In genomic region chr6:14272111-14273085, GRCh38 we compare ENCODE assay signal across 13 cellular contexts.
DNase-seq lines count a peak whose midpoint lies in the region; TF ChIP-seq lines count a peak whose summit lies in the region.
"Had no signal": no experiment of that assay in that cellular context is flagged by ENCODE, and none has a peak within 500 bp of the region (broad histone marks: within the 10 kb centered on the region; RNA-seq: fewer than 3 reads in every experiment).

No MANE protein-coding gene starts in this region.

- H3K9me3 Mint-ChIP-seq in activated T-helper 2 cell treated with anti-CD3 and anti-CD28 coated beads, Interferon-gamma antibody, Interleukin-2, Interleukin-4, amounts not matched to agents 10 μg/mL and 5 μg/mL and 100 μg/mL, durations not matched to agents 14 hours and 24 hours and 36 hours: peaks cover 11% of the 10 kb centered on the region
- H3K9me3 Mint-ChIP-seq: stimulated activated naive CD8-positive, alpha-beta T cell treated with anti-CD3 and anti-CD28 coated beads, Interleukin-15, Interleukin-2, amounts not matched to agents 100 ng/mL and 50 ng/mL, for 24 hours had no signal

- no peaks in the 10 kb centered on the region for H3K27me3 Mint-ChIP-seq in activated T-helper 2 cell treated with anti-CD3 and anti-CD28 coated beads, Interferon-gamma antibody, Interleukin-2, Interleukin-4, amounts not matched to agents 10 μg/mL and 5 μg/mL and 100 μg/mL, durations not matched to agents 14 hours and 24 hours and 36 hours (ENCODE audit: low read depth)
- H3K27me3 Mint-ChIP-seq: stimulated activated naive CD8-positive, alpha-beta T cell treated with anti-CD3 and anti-CD28 coated beads, Interleukin-15, Interleukin-2, amounts not matched to agents 100 ng/mL and 50 ng/mL, for 24 hours had no signal

- H3K36me3 ChIP-seq in ACC112 (ENCODE audit: insufficient read depth, low read length) (no peaks in the 10 kb centered on the region), iPS-20b (ENCODE audit: insufficient read depth, low read depth, low read length) (no peaks in the 10 kb centered on the region), right atrium auricular region (no peaks in the 10 kb centered on the region)

- peaks cover 9% of the 10 kb centered on the region for H3K36me3 Mint-ChIP-seq in activated T-helper 2 cell treated with anti-CD3 and anti-CD28 coated beads, Interferon-gamma antibody, Interleukin-2, Interleukin-4, amounts not matched to agents 10 μg/mL and 5 μg/mL and 100 μg/mL, durations not matched to agents 14 hours and 24 hours and 36 hours (ENCODE audit: low read depth)

- H3K4me3 Mint-ChIP-seq in activated T-helper 2 cell treated with anti-CD3 and anti-CD28 coated beads, Interferon-gamma antibody, Interleukin-2, Interleukin-4, amounts not matched to agents 10 μg/mL and 5 μg/mL and 100 μg/mL, durations not matched to agents 14 hours and 24 hours and 36 hours (ENCODE audit: low read depth): no peak overlapping the region
- H3K4me3 Mint-ChIP-seq: stimulated activated naive CD8-positive, alpha-beta T cell treated with anti-CD3 and anti-CD28 coated beads, Interleukin-15, Interleukin-2, amounts not matched to agents 100 ng/mL and 50 ng/mL, for 24 hours had no signal

- H3K4me1 ChIP-seq in ACC112 (ENCODE audit: control insufficient read depth, insufficient read depth, low read length, unreplicated experiment) (peaks cover 24% of the 10 kb centered on the region), iPS-20b (ENCODE audit: insufficient read depth, low read length) (peaks cover 11% of the 10 kb centered on the region; the same call in 1 of the 2 replicates), right atrium auricular region (peaks cover 0 to 31% of the 10 kb centered on the region in 2 donors)

- H3K79me2 ChIP-seq in ACC112 (ENCODE audit: control insufficient read depth, insufficient read depth, low read length, unreplicated experiment): no peaks in the 10 kb centered on the region

- peak; percentile 35 for DNase-seq in H4 (ENCODE audit: low spot score)
- DNase-seq in SW480 (ENCODE audit: low spot score): peak; percentile 59
- no peak for DNase-seq in right atrium auricular region (ENCODE audit: low spot score)
- no peak for DNase-seq in NCI-H2227 (lab: John Stamatoyannopoulos, UW; ENCODE audit: unreplicated experiment)
- DNase-seq in activated T-helper 2 cell treated with anti-CD3 and anti-CD28 coated beads, Interferon-gamma antibody, Interleukin-2, Interleukin-4, amounts not matched to agents 10 μg/mL and 5 μg/mL and 100 μg/mL, durations not matched to agents 14 hours and 24 hours and 36 hours (ENCODE audit: low spot score): no peak
- DNase-seq in activated CD4-positive, CD25-positive, alpha-beta regulatory T cell (lab: John Stamatoyannopoulos, UW): no peak
- DNase-seq: activated naive CD4-positive, alpha-beta T cell treated with anti-CD3 and anti-CD28 coated beads, Interleukin-2, amount 50 U/mL, for 16 hours; foreskin fibroblast; NCI-H345; stimulated activated CD4-positive, alpha-beta T cell treated with anti-CD3 and anti-CD28 coated beads, Interleukin-4, amount 100 ng/mL, for 4 hours had no signal

- H3K27ac ChIP-seq in ACC112 (ENCODE audit: low read depth, low read length) (peak overlapping the region; percentile 85), iPS-20b (ENCODE audit: low read length) (no peak overlapping the region), right atrium auricular region (no peak overlapping the region)

- no peak overlapping the region for H3K9ac ChIP-seq in iPS-20b (ENCODE audit: low read depth, low read length)

- peaks cover 61% of the 10 kb centered on the region for H3K4me1 Mint-ChIP-seq in activated T-helper 2 cell treated with anti-CD3 and anti-CD28 coated beads, Interferon-gamma antibody, Interleukin-2, Interleukin-4, amounts not matched to agents 10 μg/mL and 5 μg/mL and 100 μg/mL, durations not matched to agents 14 hours and 24 hours and 36 hours (ENCODE audit: low read depth)

- no peak for TF ChIP-seq CTCF in right atrium auricular region (IDR thresholded peaks at IDR 0.05)

- H3K9me3 ChIP-seq in iPS-20b (ENCODE audit: insufficient read depth, low read depth, low read length): peaks cover 6% of the 10 kb centered on the region; the same call in 1 of the 2 replicates
- H3K9me3 ChIP-seq in right atrium auricular region: no peaks in the 10 kb centered on the region

- no peak overlapping the region for H3K27ac Mint-ChIP-seq in activated T-helper 2 cell treated with anti-CD3 and anti-CD28 coated beads, Interferon-gamma antibody, Interleukin-2, Interleukin-4, amounts not matched to agents 10 μg/mL and 5 μg/mL and 100 μg/mL, durations not matched to agents 14 hours and 24 hours and 36 hours

- H2AFZ ChIP-seq in ACC112 (ENCODE audit: low read length, unreplicated experiment): no peak overlapping the region

- H3K4me3 ChIP-seq in ACC112 (ENCODE audit: low read depth, low read length) (no peak overlapping the region; the same call in 1 of the 2 replicates), iPS-20b (ENCODE audit: low read length) (peak overlapping the region; percentile 24; the same call in 1 of the 2 replicates), right atrium auricular region (no peak overlapping the region)

- intact Hi-C loops in activated T-helper 2 cell treated with anti-CD3 and anti-CD28 coated beads, Interferon-gamma antibody, Interleukin-2, Interleukin-4, amounts not matched to agents 10 μg/mL and 5 μg/mL and 100 μg/mL, durations not matched to agents 14 hours and 24 hours and 36 hours (cut with micrococcal nuclease): loop anchor here (5.0 to 10.0 kb wide), 3 partner anchors 60 to 972 kb away; partner anchors contain the start of gene JARID2

- H3K27me3 ChIP-seq in ACC112 (ENCODE audit: insufficient read depth, low read length) (no peaks in the 10 kb centered on the region), iPS-20b (ENCODE audit: insufficient read depth, low read length) (peaks cover 37% of the 10 kb centered on the region), right atrium auricular region (no peaks in the 10 kb centered on the region)

Comparison
In these comparisons a context has a peak if more than half of its experiments do, and no peak if none do; other contexts are left out.
1. DNase-seq: peak in H4 (single experiment) and SW480 (single experiment); none in right atrium auricular region (single experiment), NCI-H2227 (single experiment), activated T-helper 2 cell treated with anti-CD3 and anti-CD28 coated beads, Interferon-gamma antibody, Interleukin-2, Interleukin-4, amounts not matched to agents 10 μg/mL and 5 μg/mL and 100 μg/mL, durations not matched to agents 14 hours and 24 hours and 36 hours (single experiment) and activated CD4-positive, CD25-positive, alpha-beta regulatory T cell (0 of 4).